Comparison of ENCODE assay signal across 15 cellular contexts in the genomic region with DNA sequence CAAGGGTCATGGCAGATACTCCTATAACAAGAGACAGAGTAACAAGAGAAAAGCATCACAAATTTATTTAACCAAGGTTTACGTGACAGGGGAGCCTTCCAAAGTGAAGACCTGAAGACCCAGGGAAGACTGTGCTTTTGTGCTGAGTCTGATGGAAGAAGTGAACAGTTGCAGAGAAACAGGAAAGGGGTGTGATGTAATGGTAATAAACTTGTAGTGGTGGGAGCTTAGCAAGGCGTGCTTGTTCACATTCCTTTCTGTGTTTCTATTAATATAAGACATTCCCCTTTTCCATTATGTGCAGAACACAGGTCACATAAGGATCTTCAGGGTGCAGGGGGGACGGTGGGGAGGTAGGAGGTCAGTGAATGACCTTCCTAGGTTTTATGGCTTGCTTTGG. TPM values are rescaled to one million over a fixed set of nuclear protein-coding genes. Genes with fewer than 3 reads are reported as not detected.
DNase-seq lines count a peak whose midpoint lies in the region; ATAC-seq and TF ChIP-seq lines count a peak whose summit lies in the region.
"Had no signal": no experiment of that assay in that cellular context is flagged by ENCODE, and none has a peak within 500 bp of the region (broad histone marks: within the 10 kb centered on the region; RNA-seq: fewer than 3 reads in every experiment).

No MANE protein-coding gene starts in this region.

- ATAC-seq in activated CD8-positive, alpha-beta T cell treated with anti-CD3 and anti-CD28 coated beads, Interleukin-2, amount 10 ng/mL, durations not matched to agents 7 days and 5 days, result peak; percentile 29
- ATAC-seq in activated CD8-positive, alpha-beta T cell treated with anti-CD3 and anti-CD28 coated beads for 36 hours, result no peak
- ATAC-seq in stimulated activated effector memory CD8-positive, alpha-beta T cell treated with anti-CD3 and anti-CD28 coated beads, Interleukin-12 subunit alpha, Interleukin-12 subunit beta, amount 100 ng/mL, for 72 hours, result no peak
- no peak for ATAC-seq in HG02852 (IDR thresholded peaks at IDR 0.05; ENCODE audit: unreplicated experiment)

- H3K27ac Mint-ChIP-seq in activated CD8-positive, alpha-beta T cell treated with anti-CD3 and anti-CD28 coated beads, Interleukin-2, amount 10 ng/mL, durations not matched to agents 7 days and 5 days, result peak overlapping the region; percentile 16
- H3K27ac Mint-ChIP-seq in activated CD8-positive, alpha-beta T cell treated with anti-CD3 and anti-CD28 coated beads for 36 hours, result no peak overlapping the region
- peak overlapping the region; percentile 41 for H3K27ac Mint-ChIP-seq in stimulated activated effector memory CD8-positive, alpha-beta T cell treated with anti-CD3 and anti-CD28 coated beads, Interleukin-12 subunit alpha, Interleukin-12 subunit beta, amount 100 ng/mL, for 72 hours

- no peak overlapping the region for H3K4me3 Mint-ChIP-seq in activated CD8-positive, alpha-beta T cell treated with anti-CD3 and anti-CD28 coated beads, Interleukin-2, amount 10 ng/mL, durations not matched to agents 7 days and 5 days
- H3K4me3 Mint-ChIP-seq in activated CD8-positive, alpha-beta T cell treated with anti-CD3 and anti-CD28 coated beads for 36 hours, result no peak overlapping the region
- H3K4me3 Mint-ChIP-seq in stimulated activated effector memory CD8-positive, alpha-beta T cell treated with anti-CD3 and anti-CD28 coated beads, Interleukin-12 subunit alpha, Interleukin-12 subunit beta, amount 100 ng/mL, for 72 hours, result no peak overlapping the region

- H3K4me1 Mint-ChIP-seq in activated CD8-positive, alpha-beta T cell treated with anti-CD3 and anti-CD28 coated beads, Interleukin-2, amount 10 ng/mL, durations not matched to agents 7 days and 5 days (ENCODE audit: low read depth), result peaks cover 61% of the 10 kb centered on the region
- peaks cover 43% of the 10 kb centered on the region for H3K4me1 Mint-ChIP-seq in activated CD8-positive, alpha-beta T cell treated with anti-CD3 and anti-CD28 coated beads for 36 hours (ENCODE audit: low read depth)
- peaks cover 37% of the 10 kb centered on the region for H3K4me1 Mint-ChIP-seq in stimulated activated effector memory CD8-positive, alpha-beta T cell treated with anti-CD3 and anti-CD28 coated beads, Interleukin-12 subunit alpha, Interleukin-12 subunit beta, amount 100 ng/mL, for 72 hours

- H3K9me3 Mint-ChIP-seq in activated CD8-positive, alpha-beta T cell treated with anti-CD3 and anti-CD28 coated beads, Interleukin-2, amount 10 ng/mL, durations not matched to agents 7 days and 5 days (ENCODE audit: insufficient read depth), result peaks cover 13% of the 10 kb centered on the region
- no peaks in the 10 kb centered on the region for H3K9me3 Mint-ChIP-seq in activated CD8-positive, alpha-beta T cell treated with anti-CD3 and anti-CD28 coated beads for 36 hours
- no peaks in the 10 kb centered on the region for H3K9me3 Mint-ChIP-seq in stimulated activated effector memory CD8-positive, alpha-beta T cell treated with anti-CD3 and anti-CD28 coated beads, Interleukin-12 subunit alpha, Interleukin-12 subunit beta, amount 100 ng/mL, for 72 hours

- POLR2A ChIA-PET in activated CD8-positive, alpha-beta T cell treated with anti-CD3 and anti-CD28 coated beads, Interleukin-2, amount 10 ng/mL, durations not matched to agents 7 days and 5 days (lab: Charles Lee), result no interaction called here
- POLR2A ChIA-PET in activated CD8-positive, alpha-beta T cell treated with anti-CD3 and anti-CD28 coated beads for 36 hours (lab: Charles Lee), result no interaction called here

- no peak overlapping the region for H3K4me3 ChIP-seq in NB4 (ENCODE audit: low read depth, low read length)
- H3K4me3 ChIP-seq in fibroblast of pulmonary artery (replicated peaks; ENCODE audit: low read depth, low read length), result no peak overlapping the region
- H3K4me3 ChIP-seq: lower lobe of right lung had no signal

- no peak for DNase-seq in activated CD8-positive, alpha-beta T cell treated with anti-CD3 and anti-CD28 coated beads, Interleukin-2, amount 10 ng/mL, durations not matched to agents 7 days and 5 days
- no peak for DNase-seq in activated CD8-positive, alpha-beta T cell treated with anti-CD3 and anti-CD28 coated beads for 36 hours
- DNase-seq in NB4 (ENCODE audit: low read depth) (peak; percentile 12), fibroblast of pulmonary artery (ENCODE audit: low read depth) (peak; percentile 48), OCI-M2 (lab: John Stamatoyannopoulos, UW; ENCODE audit: unreplicated experiment) (no peak), AG08395 (ENCODE audit: low spot score) (no peak)
- DNase-seq in stimulated activated effector memory CD8-positive, alpha-beta T cell treated with anti-CD3 and anti-CD28 coated beads, Interleukin-12 subunit alpha, Interleukin-12 subunit beta, amount 100 ng/mL, for 72 hours (ENCODE audit: low spot score in 2 of 2), result no peak
- DNase-seq: ACHN, activated T-cell treated with anti-CD3 and anti-CD28 coated beads for 4 hours, DMS153, KG1, lower lobe of right lung, NCI-H187 treated with DMSO at 0.1 percent for 48 hours, WERI-Rb-1 had no signal

- no peaks in the 10 kb centered on the region for H3K27me3 Mint-ChIP-seq in activated CD8-positive, alpha-beta T cell treated with anti-CD3 and anti-CD28 coated beads, Interleukin-2, amount 10 ng/mL, durations not matched to agents 7 days and 5 days (ENCODE audit: low read depth)
- H3K27me3 Mint-ChIP-seq in activated CD8-positive, alpha-beta T cell treated with anti-CD3 and anti-CD28 coated beads for 36 hours, result no peaks in the 10 kb centered on the region

- intact Hi-C loops in activated CD8-positive, alpha-beta T cell treated with anti-CD3 and anti-CD28 coated beads for 36 hours (cut with micrococcal nuclease), result no loop called here

- CTCF ChIA-PET in activated CD8-positive, alpha-beta T cell treated with anti-CD3 and anti-CD28 coated beads, Interleukin-2, amount 10 ng/mL, durations not matched to agents 7 days and 5 days (lab: Charles Lee), result no interaction called here
- CTCF ChIA-PET in activated CD8-positive, alpha-beta T cell treated with anti-CD3 and anti-CD28 coated beads for 36 hours (lab: Charles Lee), result no interaction called here

- TF ChIP-seq CTCF in activated CD8-positive, alpha-beta T cell treated with anti-CD3 and anti-CD28 coated beads for 36 hours (IDR thresholded peaks at IDR 0.05), result no peak
- TF ChIP-seq CTCF in NB4 (IDR thresholded peaks at IDR 0.05; ENCODE audit: low read depth, low read length) (no peak), fibroblast of pulmonary artery (IDR thresholded peaks at IDR 0.05; ENCODE audit: low read length, missing control alignments) (no peak)

- TF ChIP-seq POLR2A in NB4 (IDR thresholded peaks at IDR 0.05; ENCODE audit: extremely low read depth, insufficient read length), result no peak

- peaks cover 18% of the 10 kb centered on the region for H3K36me3 Mint-ChIP-seq in activated CD8-positive, alpha-beta T cell treated with anti-CD3 and anti-CD28 coated beads, Interleukin-2, amount 10 ng/mL, durations not matched to agents 7 days and 5 days (ENCODE audit: low read depth)
- peaks cover 2% of the 10 kb centered on the region for H3K36me3 Mint-ChIP-seq in activated CD8-positive, alpha-beta T cell treated with anti-CD3 and anti-CD28 coated beads for 36 hours (ENCODE audit: low read depth)
- H3K36me3 Mint-ChIP-seq in stimulated activated effector memory CD8-positive, alpha-beta T cell treated with anti-CD3 and anti-CD28 coated beads, Interleukin-12 subunit alpha, Interleukin-12 subunit beta, amount 100 ng/mL, for 72 hours, result no peaks in the 10 kb centered on the region

RNA-seq across cellular contexts. Expression of a gene that starts 25.5 kb away (rescaled TPM):
- not detected for total RNA-seq in activated CD8-positive, alpha-beta T cell treated with anti-CD3 and anti-CD28 coated beads, Interleukin-2, amount 10 ng/mL, durations not matched to agents 7 days and 5 days
- under 1 TPM; 0.25 to 0.32 TPM for total RNA-seq in activated CD8-positive, alpha-beta T cell treated with anti-CD3 and anti-CD28 coated beads for 36 hours

Comparison
In these comparisons a context has a peak if more than half of its experiments do, and no peak if none do; other contexts are left out.
1. DNase-seq: peak in NB4 (single experiment) and fibroblast of pulmonary artery (single experiment); none in activated CD8-positive, alpha-beta T cell treated with anti-CD3 and anti-CD28 coated beads, Interleukin-2, amount 10 ng/mL, durations not matched to agents 7 days and 5 days (single experiment), activated CD8-positive, alpha-beta T cell treated with anti-CD3 and anti-CD28 coated beads for 36 hours (single experiment), stimulated activated effector memory CD8-positive, alpha-beta T cell treated with anti-CD3 and anti-CD28 coated beads, Interleukin-12 subunit alpha, Interleukin-12 subunit beta, amount 100 ng/mL, for 72 hours (0 of 2), OCI-M2 (single experiment) and AG08395 (single experiment).